Comparison of ENCODE assay signal across 8 cellular contexts in genomic region chr4:7939377-7940108, GRCh38. TPM values are rescaled to one million over a fixed set of nuclear protein-coding genes. Genes with fewer than 3 reads are reported as not detected.
A peak's percentile ranks its signal among the peaks of the same experiment; 100 is the strongest.
DNase-seq lines count a peak whose midpoint lies in the region; TF ChIP-seq lines count a peak whose summit lies in the region.

AFAP1 (minus strand) TSS chr4:7939861; CDS start chr4:7872078, 67,783 bp downstream.

- DNase-seq in EH (ENCODE audit: low read depth) (peak; percentile 89), HAP-1 (ENCODE audit: low spot score in 2 of 2) (peak; percentile 75 to 96), NCI-H1417 treated with DMSO at 0.1 percent for 48 hours (lab: John Stamatoyannopoulos, UW) (peak; percentile 35), UCSD-AML1 (lab: John Stamatoyannopoulos, UW; ENCODE audit: unreplicated experiment) (peak; percentile 70), astrocyte of the spinal cord (ENCODE audit: low read depth, low spot score) (peak; percentile 83), hippocampal formation (lab: John Stamatoyannopoulos, UW) (peak; percentile 78 to 83), renal cortical epithelial cell (ENCODE audit: low read depth) (peak; percentile 38)

- H3K4me3 ChIP-seq in HAP-1 = peak within 1 kb of the TSS; percentile 66
- H3K4me3 ChIP-seq in astrocyte of the spinal cord (ENCODE audit: low read depth, low read length) = peak within 1 kb of the TSS; percentile 89
- peak within 1 kb of the TSS; percentile 86 for H3K4me3 ChIP-seq in urinary bladder (ENCODE audit: low read depth, low read length)

- H3K4me1 ChIP-seq in HAP-1 (peaks cover 8% of the 10 kb centered on the region), urinary bladder (ENCODE audit: insufficient read depth) (no peaks in the 10 kb centered on the region)

- H3K9me3 ChIP-seq in HAP-1 = no peaks in the 10 kb centered on the region

- H3K27ac ChIP-seq in urinary bladder (ENCODE audit: low read depth) = peak within 1 kb of the TSS; percentile 75

- no peaks in the 10 kb centered on the region for H3K27me3 ChIP-seq in HAP-1 (ENCODE audit: low read depth)

- H3K36me3 ChIP-seq in HAP-1 (replicated peaks) (no peaks in the 10 kb centered on the region), urinary bladder (ENCODE audit: insufficient read depth) (no peaks in the 10 kb centered on the region)

- no peak for TF ChIP-seq CTCF in astrocyte of the spinal cord (IDR thresholded peaks at IDR 0.05; ENCODE audit: low read depth, low read length)

- WGBS in urinary bladder = under 1% methylated on average over 96 of the region's 96 CpGs

- in situ Hi-C loops in HAP-1 (cut with MboI; ENCODE audit: low sequenced_read_pairs) (no loop called here), astrocyte of the spinal cord (cut with HindIII; ENCODE audit: low sequenced_read_pairs) (no loop called here)

RNA-seq across cellular contexts. Expression of gene AFAP1, which starts in this region (rescaled TPM):
- total RNA-seq in renal cortical epithelial cell = 20.0 and 27.2 TPM in 2 replicates
- total RNA-seq in urinary bladder = 41.8 TPM
- polyA plus RNA-seq in urinary bladder = 27.8 TPM

Comparison
In these comparisons a context has a peak if more than half of its experiments do, and no peak if none do; other contexts are left out.
1. Peak in every context shown above with its lines: DNase-seq, H3K4me3 ChIP-seq and H3K27ac ChIP-seq.
2. DNase-seq: peak in every context shown above with its lines; median percentile 89 in EH; 86 in HAP-1; 83 in astrocyte of the spinal cord; 80 in hippocampal formation; 70 in UCSD-AML1; 38 in renal cortical epithelial cell; 35 in NCI-H1417 treated with DMSO at 0.1 percent for 48 hours.